14 cellular contexts compared by ENCODE assay signal in genomic region chr4:55386840-55387239, GRCh38.
"Had no signal": no experiment of that assay in that cellular context is flagged by ENCODE, and none has a peak within 500 bp of the region (broad histone marks: within the 10 kb centered on the region; RNA-seq: fewer than 3 reads in every experiment).

No MANE protein-coding gene starts in this region.

- H3K27ac ChIP-seq: foreskin keratinocyte, upper lobe of left lung had no signal

- H3K4me3 ChIP-seq: upper lobe of left lung had no signal

- H3K9me3 ChIP-seq: upper lobe of left lung had no signal

- H3K27me3 ChIP-seq: foreskin keratinocyte, upper lobe of left lung had no signal

- H3K4me1 ChIP-seq: foreskin keratinocyte had no signal

- H3K36me3 ChIP-seq: upper lobe of left lung had no signal

- DNase-seq: activated CD4-positive, alpha-beta T cell treated with anti-CD3 and anti-CD28 coated beads, Interleukin-2, amount 50 U/mL, for 4 hours; activated CD8-positive, alpha-beta memory T cell treated with anti-CD3 and anti-CD28 coated beads, Interleukin-2, amount 10 ng/mL, durations not matched to agents 7 days and 5 days; activated naive CD4-positive, alpha-beta T cell treated with anti-CD3 and anti-CD28 coated beads, Interleukin-2, amount 10 ng/mL, durations not matched to agents 7 days and 5 days; activated T-cell treated with anti-CD3 and anti-CD28 coated beads, Interleukin-2, amount 50 U/mL, for 1 hour; central memory CD4-positive, alpha-beta T cell; cortex of kidney; effector CD8-positive, alpha-beta T cell; glutamatergic neuron; stimulated activated CD4-positive, alpha-beta T cell treated with anti-CD3 and anti-CD28 coated beads, Interleukin-4, amount 100 ng/mL, for 4 hours; stimulated activated CD8-positive, alpha-beta memory T cell treated with anti-CD3 and anti-CD28 coated beads, Interleukin-4, amount 100 ng/mL, for 48 hours; stimulated activated naive CD4-positive, alpha-beta T cell treated with Interleukin-2 at 50 U/mL for 16 hours; T-helper 17 cell; upper lobe of left lung had no signal
